ENCODE assay signal across 20 cellular contexts in the genomic region with DNA sequence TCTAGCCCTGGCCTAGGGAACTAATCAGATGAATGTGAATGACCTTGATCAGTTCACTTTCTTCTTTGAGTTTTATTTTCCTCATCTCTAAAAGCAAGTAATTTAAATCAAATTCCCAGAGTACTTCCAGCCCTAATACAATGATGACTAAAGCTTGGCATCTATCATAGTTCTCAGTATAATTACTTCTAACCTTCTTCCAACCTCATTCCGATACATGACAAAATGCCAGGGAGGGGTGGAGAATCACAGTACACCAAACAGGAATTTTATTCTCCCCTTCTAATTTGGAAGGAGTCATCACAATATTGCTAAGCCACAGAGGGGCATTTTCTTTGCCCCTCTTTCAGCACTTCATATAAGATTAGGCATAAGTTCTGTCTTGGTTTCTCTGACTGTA.
"Had no signal": no experiment of that assay in that cellular context is flagged by ENCODE, and none has a peak within 500 bp of the region (broad histone marks: within the 10 kb centered on the region; RNA-seq: fewer than 3 reads in every experiment).

No MANE protein-coding gene starts in this region.

- H3K4me3 ChIP-seq: esophagus squamous epithelium, gastrocnemius medialis, left ventricle myocardium inferior, lung, psoas muscle, right lobe of liver, spleen, testis, transverse colon had no signal

- H3K27me3 ChIP-seq: esophagus squamous epithelium, gastrocnemius medialis, right lobe of liver, spleen, testis had no signal

- H3K27ac ChIP-seq: left ventricle myocardium inferior, psoas muscle, right lobe of liver, spleen, testis, transverse colon had no signal

- DNase-seq: cerebellar nuclear complex; dermis blood vessel endothelial cell; esophagus squamous epithelium; gastrocnemius medialis; immature natural killer cell; left ventricle myocardium inferior; mesendoderm; naive thymus-derived CD4-positive, alpha-beta T cell; nephron progenitor cell; psoas muscle; retina; right lobe of liver; spleen; stimulated activated CD4-positive, alpha-beta T cell treated with anti-CD3 and anti-CD28 coated beads, Interleukin-15, amount 100 ng/mL, for 24 hours; stimulated activated CD4-positive, alpha-beta T cell treated with anti-CD3 and anti-CD28 coated beads, Interleukin-1b, Interleukin-23, amount 100 ng/mL, for 48 hours; stimulated activated CD4-positive, alpha-beta T cell treated with anti-CD3 and anti-CD28 coated beads, Interleukin-4, amount 100 ng/mL, for 24 hours; testis; transverse colon had no signal

- H3K4me1 ChIP-seq: right lobe of liver, testis had no signal

- H3K9me3 ChIP-seq: esophagus squamous epithelium, gastrocnemius medialis, left ventricle myocardium inferior, psoas muscle, right lobe of liver, spleen, testis, transverse colon had no signal

- H3K36me3 ChIP-seq: esophagus squamous epithelium, gastrocnemius medialis, left ventricle myocardium inferior, right lobe of liver, spleen, transverse colon had no signal

- ATAC-seq: gastrocnemius medialis; naive thymus-derived CD4-positive, alpha-beta T cell; psoas muscle; right lobe of liver; stimulated activated memory B cell treated with anti-CD40 and anti-IgM and Interleukin-4, amounts not matched to agents 10 μg/mL and 1 μg/mL and 100 μg/mL, for 72 hours had no signal
